Comparison of ENCODE assay signal across 9 cellular contexts in genomic region chr1:119549719-119550141, GRCh38. TPM values are rescaled to one million over a fixed set of nuclear protein-coding genes. Genes with fewer than 3 reads are reported as not detected.
A peak's percentile ranks its signal among the peaks of the same experiment; 100 is the strongest.
DNase-seq lines count a peak whose midpoint lies in the region; ATAC-seq and TF ChIP-seq lines count a peak whose summit lies in the region.
"Had no signal": no experiment of that assay in that cellular context is flagged by ENCODE, and none has a peak within 500 bp of the region (broad histone marks: within the 10 kb centered on the region; RNA-seq: fewer than 3 reads in every experiment).

No MANE protein-coding gene starts in this region.

- no TSS peak for BruUV-seq in mammary epithelial cell (replicated peaks; lab: Mats Ljungman, UMichigan)

- peak; percentile 82 for DNase-seq in Ammon's horn (ENCODE audit: low spot score)
- peak; percentile 34 for DNase-seq in HuH-7 (ENCODE audit: low spot score)
- DNase-seq in NOMO-1 treated with dmso at 0.1 percent for 144 hours (lab: John Stamatoyannopoulos, UW; ENCODE audit: unreplicated experiment): peak; percentile 65
- peak; percentile 73 for DNase-seq in mammary epithelial cell
- peak; percentile 64 for DNase-seq in left lobe of liver (ENCODE audit: low spot score)
- peak in 1 of 2 donors; percentile 72 for DNase-seq in tibial nerve (ENCODE audit: low spot score in 2 of 2)
- DNase-seq in activated gamma-delta T cell (lab: John Stamatoyannopoulos, UW): no peak
- DNase-seq: natural killer cell had no signal

- no peaks in the 10 kb centered on the region for H3K9me3 ChIP-seq in mammary epithelial cell (replicated peaks; ENCODE audit: insufficient read depth, low read length)
- H3K9me3 ChIP-seq in tibial nerve: no peaks in the 10 kb centered on the region

- TF ChIP-seq EP300 in tibial nerve (IDR thresholded peaks at IDR 0.05): no peak

- no peak overlapping the region for H3K9ac ChIP-seq in mammary epithelial cell (ENCODE audit: insufficient read depth, low read length)

- intact Hi-C loops in mammary epithelial cell (cut with micrococcal nuclease): loop anchor here (1.0 to 5.0 kb wide), 4 partner anchors 62 to 323 kb away; no protein-coding TSS in a partner anchor

- TF ChIP-seq CTCF in mammary epithelial cell (conservative IDR thresholded peaks at IDR 0.05 in 1 of 2, IDR thresholded peaks at IDR 0.05 in 1 of 2; ENCODE audit: extremely low read depth in 1 of 2, insufficient read depth in 1 of 2, low read depth in 1 of 2, low read length in 2 of 2): peak; percentile 64 to 79
- TF ChIP-seq CTCF in tibial nerve (IDR thresholded peaks at IDR 0.05): peak in 4 of 5 experiments; percentile 29 to 54 (median 46)

- peak; percentile 61 for ATAC-seq in GM18511 (IDR thresholded peaks at IDR 0.05; ENCODE audit: unreplicated experiment)
- ATAC-seq in left lobe of liver: peak; percentile 93

- 53% methylated on average over 5 of the region's 5 CpGs for WGBS in mammary epithelial cell (ENCODE audit: low coverage, missing lambda C conversion rate)
- WGBS in tibial nerve, 2 donors: 45 to 63% methylated on average over 5 of the region's 5 CpGs

- no peaks in the 10 kb centered on the region for H3K36me3 ChIP-seq in mammary epithelial cell (ENCODE audit: insufficient read depth, low read length)
- H3K36me3 ChIP-seq in tibial nerve: no peaks in the 10 kb centered on the region

- no peaks in the 10 kb centered on the region for H4K20me1 ChIP-seq in mammary epithelial cell (ENCODE audit: insufficient read depth, low read length)

- H3K79me2 ChIP-seq in mammary epithelial cell (ENCODE audit: insufficient read depth, low read length): no peaks in the 10 kb centered on the region

- in situ Hi-C loops in mammary epithelial cell (cut with MboI; ENCODE audit: low sequenced_read_pairs in 2 of 2): no loop called here

- no peak for TF ChIP-seq POLR2A in tibial nerve (IDR thresholded peaks at IDR 0.05)

- CTCF ChIA-PET in mammary epithelial cell (lab: Charles Lee; ENCODE audit: low non-redundant PET): no interaction called here

- no peak overlapping the region for H3K27ac ChIP-seq in mammary epithelial cell (ENCODE audit: insufficient read depth, low read depth, low read length)
- no peak overlapping the region for H3K27ac ChIP-seq in tibial nerve

- no peak overlapping the region for H3K4me3 ChIP-seq in mammary epithelial cell (replicated peaks in 1 of 3; ENCODE audit: insufficient read depth in 1 of 3, low read depth in 2 of 3, low read length in 3 of 3)
- no peak overlapping the region for H3K4me3 ChIP-seq in tibial nerve

- H3K4me2 ChIP-seq in mammary epithelial cell (ENCODE audit: insufficient read depth, low read depth, low read length): no peak overlapping the region

- dilution Hi-C loops in mammary epithelial cell (cut with HindIII; ENCODE audit: low sequenced_read_pairs): loop anchor here (5.0 kb wide), 1 partner anchor 42 kb away; the partner anchor contains the start of gene HSD3B1

- H3K27me3 ChIP-seq in mammary epithelial cell (ENCODE audit: insufficient read depth, low read length): no peaks in the 10 kb centered on the region
- no peaks in the 10 kb centered on the region for H3K27me3 ChIP-seq in tibial nerve

- no peak overlapping the region for H2AFZ ChIP-seq in mammary epithelial cell (ENCODE audit: low read depth, low read length)

- H3K4me1 ChIP-seq in mammary epithelial cell (ENCODE audit: insufficient read depth, low read length): peaks cover 17% of the 10 kb centered on the region
- peaks cover 0 to 35% (median 0%) of the 10 kb centered on the region in 4 donors for H3K4me1 ChIP-seq in tibial nerve

RNA-seq across cellular contexts. Expression of gene HSD3B1, which starts 42.7 kb away (rescaled TPM):
- total RNA-seq in mammary epithelial cell: under 1 TPM in 1 of 2 donors, not detected in 1; 0.17 TPM
- 0.07 TPM for polyA plus RNA-seq in mammary epithelial cell
- polyA minus RNA-seq in mammary epithelial cell: not detected
- not detected for total RNA-seq in left lobe of liver
- total RNA-seq in tibial nerve: not detected
- total RNA-seq: natural killer cell had no signal
